ENCODE assay signal across 32 cellular contexts in genomic region chr15:74041777-74042435, GRCh38. TPM values are rescaled to one million over a fixed set of nuclear protein-coding genes. Genes with fewer than 3 reads are reported as not detected.
A peak's percentile ranks its signal among the peaks of the same experiment; 100 is the strongest.
DNase-seq lines count a peak whose midpoint lies in the region; ATAC-seq and TF ChIP-seq lines count a peak whose summit lies in the region.
"Had no signal": no experiment of that assay in that cellular context is flagged by ENCODE, and none has a peak within 500 bp of the region (broad histone marks: within the 10 kb centered on the region; RNA-seq: fewer than 3 reads in every experiment).

No MANE protein-coding gene starts in this region.

- H3K4me3 ChIP-seq in heart right ventricle (no peak overlapping the region), SJSA1 (no peak overlapping the region), osteoblast (ENCODE audit: insufficient read depth, low read length) (no peak overlapping the region), transverse colon (no peak overlapping the region)
- H3K4me3 ChIP-seq: PC-9 had no signal

- DNase-seq in heart right ventricle (no peak), cardiac septum (ENCODE audit: low spot score) (no peak), SJSA1 (ENCODE audit: low read depth in 1 of 2, low spot score in 2 of 2) (no peak), osteoblast (ENCODE audit: insufficient read length, low spot score, missing footprints) (peak; percentile 30), transverse colon (no peak), NCI-H1092 (lab: John Stamatoyannopoulos, UW) (no peak)
- DNase-seq: activated CD4-positive, CD25-positive, alpha-beta regulatory T cell treated with anti-CD3 and anti-CD28 coated beads, Interleukin-2, amount 50 U/mL, for 72 hours; activated CD8-positive, alpha-beta memory T cell treated with anti-CD3 and anti-CD28 coated beads for 24 hours; activated naive CD4-positive, alpha-beta T cell; activated T-cell treated with anti-CD3 and anti-CD28 coated beads, Interleukin-2, amount 50 U/mL, for 1 hour; Calu3; cortex of kidney; H9; kidney; NCI-H1417; NCI-H2081; NCI-H446 treated with DMSO at 0.1 percent for 48 hours; NK-92 treated with Interleukin-12 subunit alpha and Interleukin-12 subunit beta, amount 100 ng/mL, for 24 hours; PC-9; small intestine; stimulated activated CD4-positive, alpha-beta T cell treated with anti-CD3 and anti-CD28 coated beads, Interleukin-2, amount 100 ng/mL, for 24 hours had no signal

- TF ChIP-seq CTCF in heart right ventricle (IDR thresholded peaks at IDR 0.05), result no peak
- no peak for TF ChIP-seq CTCF in osteoblast (IDR thresholded peaks at IDR 0.05; ENCODE audit: extremely low read depth, low read depth, low read length)
- no peak for TF ChIP-seq CTCF in transverse colon (IDR thresholded peaks at IDR 0.05)

- peak overlapping the region in 6 of 10 donors; percentile 73 to 85 (median 78) for H3K27ac ChIP-seq in heart right ventricle
- peak overlapping the region; percentile 94 for H3K27ac ChIP-seq in SJSA1
- H3K27ac ChIP-seq in osteoblast (ENCODE audit: low read depth, low read length), result no peak overlapping the region
- H3K27ac ChIP-seq in transverse colon, result peak overlapping the region in 3 of 4 donors; percentile 58 to 76 (median 70)
- H3K27ac ChIP-seq: C4-2B, neutrophil, PC-9 had no signal

- H3K9me3 ChIP-seq in heart right ventricle, result no peaks in the 10 kb centered on the region
- H3K9me3 ChIP-seq in SJSA1 (replicated peaks), result peaks cover 7% of the 10 kb centered on the region; the same call in 1 of the 2 replicates
- H3K9me3 ChIP-seq in osteoblast (ENCODE audit: low read depth, low read length), result no peaks in the 10 kb centered on the region
- H3K9me3 ChIP-seq in transverse colon, result no peaks in the 10 kb centered on the region
- H3K9me3 ChIP-seq: neutrophil had no signal

- in situ Hi-C loops in transverse colon (cut with MboI; ENCODE audit: low pct_ligation_motif_present in 1 of 4, low pct_unique_long_range_greater_than_20kb in 1 of 4, low sequenced_read_pairs in 3 of 4), result no loop called here

- no peak for ATAC-seq in heart right ventricle
- no peak for ATAC-seq in GM18502 (IDR thresholded peaks at IDR 0.05; ENCODE audit: poor library complexity, unreplicated experiment)
- no peak for ATAC-seq in HG02571 (IDR thresholded peaks at IDR 0.05; ENCODE audit: unreplicated experiment)

- H2AFZ ChIP-seq in osteoblast (ENCODE audit: low read length), result no peak overlapping the region
- H2AFZ ChIP-seq: PC-9 had no signal

- intact Hi-C loops in heart right ventricle (cut with DNase I), result loop anchor here in 1 of 10 donors (10.0 kb wide), 1 partner anchor 47 kb away; the partner anchor contains the start of genes PML and STOML1
- intact Hi-C loops in cardiac septum (cut with DNase I), result loop anchor here (2.0 kb wide), 1 partner anchor 49 kb away; the partner anchor contains the start of gene STOML1
- intact Hi-C loops in transverse colon (cut with DNase I; ENCODE audit: low total_unique reads), result no loop called here

- peaks cover 0 to 53% (median 7%) of the 10 kb centered on the region in 9 donors for H3K36me3 ChIP-seq in heart right ventricle
- H3K36me3 ChIP-seq in SJSA1, result peaks cover 24% of the 10 kb centered on the region
- peaks cover 31% of the 10 kb centered on the region for H3K36me3 ChIP-seq in osteoblast (ENCODE audit: insufficient read depth, low read length)
- no peaks in the 10 kb centered on the region for H3K36me3 ChIP-seq in transverse colon

- H3K4me2 ChIP-seq in osteoblast (ENCODE audit: insufficient read depth, low read length), result no peak overlapping the region
- H3K4me2 ChIP-seq: PC-9 had no signal

- H4K20me1 ChIP-seq in osteoblast (ENCODE audit: insufficient read depth, low read length), result no peaks in the 10 kb centered on the region

- no peaks in the 10 kb centered on the region for H3K79me2 ChIP-seq in osteoblast (ENCODE audit: insufficient read depth, low read length)

- no peaks in the 10 kb centered on the region for H3K27me3 ChIP-seq in heart right ventricle
- no peaks in the 10 kb centered on the region for H3K27me3 ChIP-seq in SJSA1 (replicated peaks)
- no peaks in the 10 kb centered on the region for H3K27me3 ChIP-seq in osteoblast (ENCODE audit: insufficient read depth, low read length)
- H3K27me3 ChIP-seq in transverse colon, result no peaks in the 10 kb centered on the region
- H3K27me3 ChIP-seq: neutrophil had no signal

- H3K4me1 ChIP-seq in heart right ventricle (peaks cover 20 to 81% (median 58%) of the 10 kb centered on the region in 9 donors), SJSA1 (replicated peaks) (peaks cover 48% of the 10 kb centered on the region), osteoblast (ENCODE audit: insufficient read depth, low read length) (peaks cover 34% of the 10 kb centered on the region), transverse colon (peaks cover 2 to 21% (median 7%) of the 10 kb centered on the region in 4 donors)

- TF ChIP-seq EP300 in transverse colon (IDR thresholded peaks at IDR 0.05; ENCODE audit: low read depth), result no peak

- WGBS in heart right ventricle, 2 donors, result 84 to 90% methylated on average over 8 of the region's 8 CpGs
- WGBS in transverse colon (ENCODE audit: low coverage in 1 of 2), 2 donors, result 83% methylated on average over 8 of the region's 8 CpGs; no CpG with 5 or more reads in 1 of the 2 donors

- no peak for TF ChIP-seq POLR2A in transverse colon (IDR thresholded peaks at IDR 0.05)

RNA-seq across cellular contexts. Expression of gene GOLGA6A, which starts 40.4 kb away (rescaled TPM):
- total RNA-seq in heart right ventricle (not detected), cardiac septum (not detected), osteoblast (under 0.01 TPM in 1 of 2 replicates, not detected in the other), transverse colon (not detected)
- not detected for polyA plus RNA-seq in heart right ventricle
- not detected in 2 replicates for total RNA-seq in SJSA1 (2014; rRNA removed; shearing (Covaris generic))
- total RNA-seq: bronchial epithelial cell, Calu3, glomerular endothelial cell, lung microvascular endothelial cell, PC-9, pulmonary artery endothelial cell, SK-MEL-5 had no signal
- polyA plus RNA-seq: AG04450, fibroblast of lung had no signal

RNA-seq across cellular contexts. Expression of gene PML, which starts 47.4 kb away (rescaled TPM):
- total RNA-seq in heart right ventricle (10 to 100 TPM; 17.9 to 50.1 (median 22.5) TPM), cardiac septum (24.6 TPM), osteoblast (46.7 and 50.7 TPM in 2 replicates), transverse colon (100 to 1,000 TPM in 1 of 4 donors, 10 to 100 TPM in 3; 35.1 to 128 (median 70.0) TPM)
- 10 to 100 TPM; 18.4 to 32.0 TPM for polyA plus RNA-seq in heart right ventricle
- total RNA-seq in SJSA1 (2014; rRNA removed; shearing (Covaris generic)), result 27.1 and 41.6 TPM in 2 replicates

RNA-seq across cellular contexts. Expression of gene STOML1, which starts 49.8 kb away (rescaled TPM):
- 10 to 100 TPM; 21.1 to 38.4 (median 27.2) TPM for total RNA-seq in heart right ventricle
- polyA plus RNA-seq in heart right ventricle, result 10 to 100 TPM; 33.1 to 35.0 TPM
- total RNA-seq in cardiac septum, result 32.1 TPM
- 21.1 and 22.4 TPM in 2 replicates for total RNA-seq in SJSA1 (2014; rRNA removed; shearing (Covaris generic))
- total RNA-seq in osteoblast, result 14.1 and 15.0 TPM in 2 replicates
- total RNA-seq in transverse colon, result 10 to 100 TPM in 1 of 4 donors, 1 to 10 TPM in 2, under 1 TPM in 1; 0.75 to 14.6 (median 4.5) TPM
